ENCODE assay signal across 1 cellular context in the genomic region with DNA sequence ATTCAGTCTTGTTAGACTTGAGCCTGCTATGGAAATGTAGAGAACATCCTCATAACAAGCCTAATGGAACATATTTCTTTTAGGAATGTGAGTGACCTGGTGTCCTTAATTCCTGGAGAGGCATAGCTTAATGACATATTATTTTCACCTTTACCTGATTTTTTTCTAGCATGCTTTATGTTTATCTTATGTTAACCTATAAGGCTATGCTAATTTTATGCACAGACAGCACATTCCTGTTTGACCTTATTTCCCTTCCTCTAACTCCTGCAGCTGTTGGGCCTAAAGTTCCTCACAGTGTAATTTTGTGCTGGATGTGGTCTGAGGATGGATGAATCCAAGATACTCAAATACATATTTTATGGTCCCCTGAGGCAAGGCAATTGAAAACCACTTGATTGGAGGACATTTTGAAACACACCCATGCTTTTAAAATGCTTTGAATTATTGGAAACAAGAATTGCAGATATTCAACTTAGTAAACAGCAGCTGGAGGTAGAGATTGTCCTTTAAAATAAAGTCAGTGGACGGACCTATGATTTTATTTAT.
TF ChIP-seq lines count a peak whose summit lies in the region.

No MANE protein-coding gene starts in this region.

TF ChIP-seq in K562, 482 proteins besides CTCF, POLR2A, EP300 and RAD21:
- TF ChIP-seq FUS (optimal IDR thresholded peaks at IDR 0.05; ENCODE audit: low read depth, low read length) = no peak
- TF ChIP-seq ZNF316 (IDR thresholded peaks at IDR 0.05) = peak; percentile 33; the same call in 1 of the 2 replicates
